Comparison of ENCODE assay signal across 6 cellular contexts in the genomic region with DNA sequence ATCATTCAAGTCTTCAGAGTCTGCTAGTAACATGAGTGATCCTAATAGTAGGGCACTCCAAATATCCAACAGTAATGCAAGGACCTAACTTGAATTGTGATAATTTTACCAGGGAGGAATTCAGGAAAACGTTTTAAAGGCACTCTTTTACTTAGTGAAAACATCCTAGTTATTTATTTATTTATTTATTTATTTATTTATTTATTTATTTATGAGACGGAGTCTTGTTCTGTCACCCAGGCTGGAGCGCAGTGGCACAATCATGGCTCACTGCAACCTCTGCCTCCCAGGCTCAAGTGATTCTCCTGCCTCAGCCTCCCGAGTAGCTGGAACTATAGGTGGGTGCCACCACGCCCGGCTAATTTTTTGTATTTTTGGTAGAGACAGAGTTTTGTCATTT. TPM values are rescaled to one million over a fixed set of nuclear protein-coding genes. Genes with fewer than 3 reads are reported as not detected.
"Had no signal": no experiment of that assay in that cellular context is flagged by ENCODE, and none has a peak within 500 bp of the region (broad histone marks: within the 10 kb centered on the region; RNA-seq: fewer than 3 reads in every experiment).

No MANE protein-coding gene starts in this region.

RNA-seq across cellular contexts. Expression of a gene that starts 53.1 kb away (rescaled TPM):
- polyA plus RNA-seq: immature natural killer cell; keratinocyte; liver; lung; mammary epithelial cell; naive thymus-derived CD4-positive, alpha-beta T cell had no signal
